ENCODE assay signal across 1 cellular context in the genomic region with DNA sequence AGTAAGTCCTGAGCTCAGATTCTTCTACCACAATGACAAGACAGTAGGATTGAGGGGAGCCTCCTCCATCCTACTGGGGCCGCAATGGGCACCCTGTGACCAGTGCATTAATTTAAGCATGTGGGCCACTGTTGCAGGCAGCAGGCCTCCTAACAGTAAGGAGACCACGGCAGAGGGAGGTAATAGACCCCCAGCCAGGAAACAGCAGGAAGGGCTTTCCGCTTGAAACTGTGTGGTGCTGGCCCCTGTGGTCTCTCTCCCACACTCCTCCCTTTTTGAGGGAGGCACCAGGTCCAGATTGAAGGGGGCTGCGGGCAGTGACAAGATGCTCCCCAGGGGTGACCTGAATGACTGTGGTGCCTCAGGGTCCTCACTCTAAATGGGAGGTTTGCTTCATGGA.
TF ChIP-seq lines count a peak whose summit lies in the region.

No MANE protein-coding gene starts in this region.

TF ChIP-seq in GM23338, 12 proteins besides CTCF, POLR2A, EP300 and RAD21 (continued from another document):
- no peak for TF ChIP-seq REST (IDR thresholded peaks at IDR 0.05; ENCODE audit: unreplicated experiment)
TF ChIP-seq in GM23338: peak in this region for 0.
